In genomic region chr11:120124355-120124754, GRCh38 we compare ENCODE assay signal across 20 cellular contexts. TPM values are rescaled to one million over a fixed set of nuclear protein-coding genes. Genes with fewer than 3 reads are reported as not detected.
"Had no signal": no experiment of that assay in that cellular context is flagged by ENCODE, and none has a peak within 500 bp of the region (broad histone marks: within the 10 kb centered on the region; RNA-seq: fewer than 3 reads in every experiment).

No MANE protein-coding gene starts in this region.

- H3K4me1 ChIP-seq: heart left ventricle, pancreas had no signal

- H3K36me3 Mint-ChIP-seq: activated naive CD8-positive, alpha-beta T cell treated with anti-CD3 and anti-CD28 coated beads for 36 hours; brain; neural progenitor cell; stimulated activated naive B cell treated with anti-CD40 and anti-IgM and Interleukin-4, amounts not matched to agents 10 μg/mL and 1 μg/mL and 100 μg/mL, for 72 hours had no signal

- H3K36me3 ChIP-seq: heart left ventricle, neural progenitor cell, pancreas had no signal

- H3K4me1 Mint-ChIP-seq: activated CD4-positive, alpha-beta T cell treated with anti-CD3 and anti-CD28 coated beads, Interleukin-2, amount 10 ng/mL, durations not matched to agents 7 days and 5 days; stimulated activated naive B cell treated with anti-CD40 and anti-IgM and Interleukin-4, amounts not matched to agents 10 μg/mL and 1 μg/mL and 100 μg/mL, for 72 hours had no signal

- H2AFZ ChIP-seq: neural progenitor cell had no signal

- H3K9ac ChIP-seq: neural progenitor cell had no signal

- H3K4me3 Mint-ChIP-seq: activated CD4-positive, alpha-beta T cell treated with anti-CD3 and anti-CD28 coated beads, Interleukin-2, amount 10 ng/mL, durations not matched to agents 7 days and 5 days; activated naive CD8-positive, alpha-beta T cell treated with anti-CD3 and anti-CD28 coated beads for 36 hours; activated T-cell treated with anti-CD3 and anti-CD28 coated beads, Interleukin-2, amount 50 U/mL, for 72 hours; brain; neural progenitor cell; stimulated activated naive B cell treated with anti-CD40 and anti-IgM and Interleukin-4, amounts not matched to agents 10 μg/mL and 1 μg/mL and 100 μg/mL, for 72 hours had no signal

- H3K4me3 ChIP-seq: heart left ventricle, lung, neural progenitor cell, pancreas, tibial artery had no signal

- DNase-seq: activated CD4-positive, alpha-beta T cell treated with anti-CD3 and anti-CD28 coated beads, Interleukin-2, amount 10 ng/mL, durations not matched to agents 7 days and 5 days; activated CD8-positive, alpha-beta memory T cell treated with anti-CD3 and anti-CD28 coated beads, Interleukin-2, amount 50 U/mL, for 48 hours; activated gamma-delta T cell treated with Interleukin-2 at 50 U/mL for 16 hours; activated naive CD8-positive, alpha-beta T cell treated with anti-CD3 and anti-CD28 coated beads for 36 hours; cortex of kidney; effector CD4-positive, alpha-beta T cell; midbrain; pancreas; stimulated activated CD4-positive, alpha-beta T cell treated with anti-CD3 and anti-CD28 coated beads, Interleukin-2, amount 100 ng/mL, for 48 hours; stimulated activated naive B cell treated with anti-CD40 and anti-IgM and Interleukin-4, amounts not matched to agents 10 μg/mL and 1 μg/mL and 100 μg/mL, for 72 hours; T-helper 9 cell had no signal

- H3K4me2 ChIP-seq: neural progenitor cell had no signal

- H3K27me3 Mint-ChIP-seq: activated CD4-positive, alpha-beta T cell treated with anti-CD3 and anti-CD28 coated beads, Interleukin-2, amount 10 ng/mL, durations not matched to agents 7 days and 5 days; activated naive CD8-positive, alpha-beta T cell treated with anti-CD3 and anti-CD28 coated beads for 36 hours had no signal

- H3K27ac Mint-ChIP-seq: activated CD4-positive, alpha-beta T cell treated with anti-CD3 and anti-CD28 coated beads, Interleukin-2, amount 10 ng/mL, durations not matched to agents 7 days and 5 days; activated naive CD8-positive, alpha-beta T cell treated with anti-CD3 and anti-CD28 coated beads for 36 hours; activated T-cell treated with anti-CD3 and anti-CD28 coated beads, Interleukin-2, amount 50 U/mL, for 72 hours; brain; neural progenitor cell; stimulated activated naive B cell treated with anti-CD40 and anti-IgM and Interleukin-4, amounts not matched to agents 10 μg/mL and 1 μg/mL and 100 μg/mL, for 72 hours had no signal

- H3K27ac ChIP-seq: heart left ventricle, neural progenitor cell, pancreas, tibial artery had no signal

- H3K27me3 ChIP-seq: heart left ventricle, neural progenitor cell, pancreas, tibial artery had no signal

- H3K9me3 ChIP-seq: heart left ventricle, pancreas, tibial artery had no signal

RNA-seq across cellular contexts. Expression of gene TRIM29, which starts 13.6 kb away (rescaled TPM):
- total RNA-seq: activated CD4-positive, alpha-beta T cell treated with anti-CD3 and anti-CD28 coated beads, Interleukin-2, amount 10 ng/mL, durations not matched to agents 7 days and 5 days; activated naive CD8-positive, alpha-beta T cell treated with anti-CD3 and anti-CD28 coated beads for 36 hours; activated T-cell treated with anti-CD3 and anti-CD28 coated beads, Interleukin-2, amount 50 U/mL, for 72 hours; fibroblast of lung; frontal cortex; myocyte had no signal
- polyA plus RNA-seq: fibroblast of lung had no signal
